8 cellular contexts compared by ENCODE assay signal in the genomic region with DNA sequence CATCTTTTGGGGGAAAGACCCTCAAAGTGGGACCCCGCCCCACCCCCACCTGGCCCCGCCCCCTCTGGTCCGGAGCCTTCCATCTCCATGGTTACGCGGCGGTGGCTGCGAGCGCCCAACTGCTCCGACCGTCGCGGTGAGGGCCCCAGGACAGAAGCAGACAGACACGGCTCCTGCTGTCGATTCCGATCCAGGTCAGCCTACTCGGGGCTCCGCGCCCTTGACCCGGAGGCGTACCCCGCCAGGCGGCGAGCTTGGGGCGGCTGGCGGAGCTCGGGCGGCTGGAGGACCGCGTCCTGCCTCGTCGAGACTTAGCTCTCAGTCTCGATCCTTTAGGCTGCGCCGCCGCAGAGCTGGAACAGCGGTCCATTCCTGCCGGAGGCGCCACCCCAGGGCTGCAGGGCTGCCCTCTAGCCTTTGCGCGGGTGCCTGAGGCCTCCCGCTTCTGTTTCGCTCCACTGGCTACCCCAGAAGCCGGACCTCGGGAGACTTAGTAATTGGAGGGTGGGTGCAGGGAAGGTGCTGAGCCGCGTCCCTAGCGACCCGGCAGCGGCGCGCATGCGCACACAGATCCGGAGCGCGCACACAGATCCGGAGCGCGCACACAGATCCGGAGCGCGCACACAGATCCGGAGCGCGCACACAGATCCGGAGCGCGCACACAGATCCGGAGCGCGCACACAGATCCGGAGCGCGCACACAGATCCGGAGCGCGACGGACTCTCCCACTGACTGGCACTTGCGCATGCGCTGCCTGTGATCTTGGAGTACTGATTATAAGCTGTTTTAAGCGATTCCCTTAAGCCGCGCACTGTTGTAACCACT. TPM values are rescaled to one million over a fixed set of nuclear protein-coding genes. Genes with fewer than 3 reads are reported as not detected.
DNase-seq lines count a peak whose midpoint lies in the region; ATAC-seq and TF ChIP-seq lines count a peak whose summit lies in the region.

A gene with protein sequence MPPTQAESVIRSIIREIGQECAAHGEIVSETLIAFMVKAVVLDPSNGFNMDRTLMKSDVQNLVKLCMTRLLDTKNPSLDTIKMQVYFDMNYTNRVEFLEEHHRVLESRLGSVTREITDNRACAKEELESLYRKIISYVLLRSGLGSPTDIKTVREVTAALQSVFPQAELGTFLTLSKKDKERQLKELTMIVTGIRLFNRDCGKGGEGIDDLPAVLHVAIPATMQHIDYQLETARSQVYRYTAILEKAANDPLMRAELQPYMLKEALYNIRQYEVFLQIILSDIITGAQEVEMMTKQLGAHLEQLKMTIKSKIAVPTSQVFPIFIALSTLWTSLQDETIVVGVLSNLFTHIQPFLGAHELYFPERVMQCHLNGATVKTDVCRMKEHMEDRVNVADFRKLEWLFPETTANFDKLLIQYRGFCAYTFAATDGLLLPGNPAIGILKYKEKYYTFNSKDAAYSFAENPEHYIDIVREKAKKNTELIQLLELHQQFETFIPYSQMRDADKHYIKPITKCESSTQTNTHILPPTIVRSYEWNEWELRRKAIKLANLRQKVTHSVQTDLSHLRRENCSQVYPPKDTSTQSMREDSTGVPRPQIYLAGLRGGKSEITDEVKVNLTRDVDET (plus strand): TSS at position 77 of the 825 bp plus-strand sequence. CDS start 1,868 bp downstream, outside the sequence.

- H3K9ac ChIP-seq in duodenal mucosa (ENCODE audit: low read depth in 1 of 2, low read length in 2 of 2) = peak within 1 kb of the TSS; percentile 77 to 96

- H3K27ac ChIP-seq in duodenal mucosa (ENCODE audit: low read depth, low read length) (peak within 1 kb of the TSS; percentile 44), lower lobe of right lung (peak within 1 kb of the TSS; percentile 87)

- no peaks in the 10 kb centered on the region for H3K9me3 Mint-ChIP-seq in activated CD4-positive, alpha-beta memory T cell treated with anti-CD3 and anti-CD28 coated beads, Interleukin-2, amount 10 ng/mL, durations not matched to agents 7 days and 5 days

- peaks cover 27% of the 10 kb centered on the region for H3K27me3 Mint-ChIP-seq in activated CD4-positive, alpha-beta memory T cell treated with anti-CD3 and anti-CD28 coated beads, Interleukin-2, amount 10 ng/mL, durations not matched to agents 7 days and 5 days

- H3K4me3 ChIP-seq in duodenal mucosa (ENCODE audit: low read depth in 1 of 2, low read length in 2 of 2) (peak within 1 kb of the TSS; percentile 94 to 97), lower lobe of right lung (peak within 1 kb of the TSS; percentile 97)

- intact Hi-C loops in lower lobe of right lung (cut with DNase I) = no loop called here

- H3K9me3 ChIP-seq in duodenal mucosa (ENCODE audit: control insufficient read depth in 1 of 2, low read length in 2 of 2) (no peaks in the 10 kb centered on the region), lower lobe of right lung (no peaks in the 10 kb centered on the region)

- peak; percentile 4 for TF ChIP-seq CTCF in lower lobe of right lung (IDR thresholded peaks at IDR 0.05)

- POLR2A ChIA-PET in activated CD4-positive, alpha-beta memory T cell treated with anti-CD3 and anti-CD28 coated beads, Interleukin-2, amount 10 ng/mL, durations not matched to agents 7 days and 5 days (lab: Charles Lee) = interaction anchor here (0.6 to 1.7 kb wide), 4 partner anchors 15 to 294 kb away, joined by 3 to 7 read pairs (median 4); partner anchors contain the start of gene AKIRIN2

- H3K4me1 ChIP-seq in duodenal mucosa (ENCODE audit: control insufficient read depth in 1 of 2, insufficient read depth in 2 of 2, low read length in 2 of 2) = peaks cover 3 to 4% of the 10 kb centered on the region in 2 donors
- H3K4me1 ChIP-seq in lower lobe of right lung = peaks cover 5% of the 10 kb centered on the region

- peaks cover 10% of the 10 kb centered on the region for H3K4me1 Mint-ChIP-seq in activated CD4-positive, alpha-beta memory T cell treated with anti-CD3 and anti-CD28 coated beads, Interleukin-2, amount 10 ng/mL, durations not matched to agents 7 days and 5 days

- H3K27me3 ChIP-seq in duodenal mucosa (ENCODE audit: control insufficient read depth in 1 of 2, insufficient read depth in 2 of 2, low read length in 2 of 2) = peaks cover 0 to 4% of the 10 kb centered on the region in 2 donors
- no peaks in the 10 kb centered on the region for H3K27me3 ChIP-seq in lower lobe of right lung (ENCODE audit: low read depth)

- peak; percentile 90 for ATAC-seq in GM19397 (IDR thresholded peaks at IDR 0.05; ENCODE audit: unreplicated experiment)
- peak; percentile 61 for ATAC-seq in HG03558 (IDR thresholded peaks at IDR 0.05; ENCODE audit: extremely low read depth, unreplicated experiment)
- peak; percentile 96 to 98 for ATAC-seq in lower lobe of right lung

- H3K36me3 Mint-ChIP-seq in activated CD4-positive, alpha-beta memory T cell treated with anti-CD3 and anti-CD28 coated beads, Interleukin-2, amount 10 ng/mL, durations not matched to agents 7 days and 5 days (ENCODE audit: low read depth) = no peaks in the 10 kb centered on the region

- CTCF ChIA-PET in activated CD4-positive, alpha-beta memory T cell treated with anti-CD3 and anti-CD28 coated beads, Interleukin-2, amount 10 ng/mL, durations not matched to agents 7 days and 5 days (lab: Charles Lee) = interaction anchor here (0.6 to 2.0 kb wide), 7 partner anchors 9 to 490 kb away, joined by 3 to 7 read pairs (median 4); partner anchors contain the start of gene SMIM8

- H3K27ac Mint-ChIP-seq in activated CD4-positive, alpha-beta memory T cell treated with anti-CD3 and anti-CD28 coated beads, Interleukin-2, amount 10 ng/mL, durations not matched to agents 7 days and 5 days = peak within 1 kb of the TSS; percentile 54

- H3K4me3 Mint-ChIP-seq in activated CD4-positive, alpha-beta memory T cell treated with anti-CD3 and anti-CD28 coated beads, Interleukin-2, amount 10 ng/mL, durations not matched to agents 7 days and 5 days = peak within 1 kb of the TSS; percentile 63

- H3K36me3 ChIP-seq in duodenal mucosa (ENCODE audit: control insufficient read depth in 1 of 2, insufficient read depth in 2 of 2, low read length in 2 of 2) (no peaks in the 10 kb centered on the region), lower lobe of right lung (no peaks in the 10 kb centered on the region)

- DNase-seq in CD1c-positive myeloid dendritic cell (ENCODE audit: extremely low spot score) = peak; percentile 89
- peak; percentile 87 for DNase-seq in NCI-H748 (lab: John Stamatoyannopoulos, UW; ENCODE audit: unreplicated experiment)
- peak; percentile 78 for DNase-seq in activated CD4-positive, alpha-beta memory T cell treated with anti-CD3 and anti-CD28 coated beads, Interleukin-2, amount 10 ng/mL, durations not matched to agents 7 days and 5 days
- DNase-seq in lower lobe of right lung = peak; percentile 89
- peak; percentile 61 to 68 for DNase-seq in stimulated activated CD4-positive, alpha-beta T cell treated with anti-CD3 and anti-CD28 coated beads, Interleukin-4, amount 100 ng/mL, for 48 hours (ENCODE audit: low read depth in 2 of 2)

RNA-seq across cellular contexts. Expression of the gene that starts here (rescaled TPM):
- total RNA-seq in activated CD4-positive, alpha-beta memory T cell treated with anti-CD3 and anti-CD28 coated beads, Interleukin-2, amount 10 ng/mL, durations not matched to agents 7 days and 5 days = not detected
- 3.9 TPM for total RNA-seq in lower lobe of right lung

Comparison
In these comparisons a context has a peak if more than half of its experiments do, and no peak if none do; other contexts are left out.
1. Peak in every context shown above with its lines: DNase-seq, ATAC-seq, H3K4me3 ChIP-seq and H3K27ac ChIP-seq.
2. Peak in DNase-seq in activated CD4-positive, alpha-beta memory T cell treated with anti-CD3 and anti-CD28 coated beads, Interleukin-2, amount 10 ng/mL, durations not matched to agents 7 days and 5 days; RNA of the gene not detected or under 1 TPM.